ENCODE assay signal across 19 cellular contexts in genomic region chr3:190086191-190086590, GRCh38. TPM values are rescaled to one million over a fixed set of nuclear protein-coding genes. Genes with fewer than 3 reads are reported as not detected.
DNase-seq lines count a peak whose midpoint lies in the region; ATAC-seq and TF ChIP-seq lines count a peak whose summit lies in the region.
"Had no signal": no experiment of that assay in that cellular context is flagged by ENCODE, and none has a peak within 500 bp of the region (broad histone marks: within the 10 kb centered on the region; RNA-seq: fewer than 3 reads in every experiment).

No MANE protein-coding gene starts in this region.

- no peaks in the 10 kb centered on the region for H3K9me3 ChIP-seq in H9 (ENCODE audit: control insufficient read depth, low read depth, low read length)
- no peaks in the 10 kb centered on the region for H3K9me3 ChIP-seq in mesenchymal stem cell (ENCODE audit: control insufficient read depth, low read length)
- H3K9me3 ChIP-seq: BE2C, tibial artery had no signal

- H3K4me1 ChIP-seq in H9 (ENCODE audit: insufficient read depth, low read length), result peaks cover 3% of the 10 kb centered on the region; the same call in 1 of the 2 replicates
- H3K4me1 ChIP-seq in mesenchymal stem cell (ENCODE audit: control insufficient read depth, insufficient read depth, low read depth, low read length), result peaks cover 6% of the 10 kb centered on the region
- H3K4me1 ChIP-seq: BE2C, tibial artery had no signal

- H3K23me2 ChIP-seq in H9 (ENCODE audit: insufficient read length, low read depth, low read length, poor library complexity, severe bottlenecking), result no peaks in the 10 kb centered on the region

- H3K27ac Mint-ChIP-seq in H9, result peak overlapping the region in 2 of 3 experiments; percentile 10 to 38; a peak in 3 of 7 replicates
- H3K27ac Mint-ChIP-seq: activated CD8-positive, alpha-beta T cell treated with anti-CD3 and anti-CD28 coated beads for 36 hours; activated T-helper 17 cell treated with anti-CD3 and anti-CD28 coated beads, Interleukin-2, amount 50 U/mL, for 72 hours had no signal

- H3K18ac ChIP-seq in H9 (ENCODE audit: insufficient read length, low read depth, low read length), result no peak overlapping the region
- H3K18ac ChIP-seq in mesenchymal stem cell (ENCODE audit: low read depth in 1 of 2, low read length in 2 of 2), result peak overlapping the region in 1 of 2 experiments; percentile 38

- no peak overlapping the region for H3K4me3 Mint-ChIP-seq in H9
- H3K4me3 Mint-ChIP-seq: activated CD8-positive, alpha-beta T cell treated with anti-CD3 and anti-CD28 coated beads for 36 hours; activated T-helper 17 cell treated with anti-CD3 and anti-CD28 coated beads, Interleukin-2, amount 50 U/mL, for 72 hours had no signal

- peak; percentile 52 for DNase-seq in H9
- DNase-seq in mesenchymal stem cell, result no peak
- no peak for DNase-seq in activated CD4-positive, alpha-beta T cell treated with anti-CD3 and anti-CD28 coated beads, Interleukin-2, amount 50 U/mL, for 48 hours
- no peak for DNase-seq in T-helper 9 cell
- DNase-seq in stimulated activated CD4-positive, alpha-beta T cell treated with anti-CD3 and anti-CD28 coated beads, Interleukin-15, amount 100 ng/mL, for 24 hours, result no peak
- no peak for DNase-seq in LoVo (ENCODE audit: low spot score)
- DNase-seq: activated CD8-positive, alpha-beta T cell treated with anti-CD3 and anti-CD28 coated beads for 36 hours; anterior cingulate cortex; BE2C; DMS153; glutamatergic neuron; NCI-H1436; NCI-H446; tibial artery had no signal

- no peak overlapping the region for H3K27ac ChIP-seq in H9 (ENCODE audit: insufficient read length, low read depth, low read length)
- H3K27ac ChIP-seq in mesenchymal stem cell (ENCODE audit: low read length, poor library complexity, severe bottlenecking), result peak overlapping the region; percentile 38
- H3K27ac ChIP-seq: KMS-11, tibial artery had no signal

- H4K8ac ChIP-seq in H9 (replicated peaks; ENCODE audit: insufficient read length, low read depth, low read length), result no peak overlapping the region
- no peak overlapping the region for H4K8ac ChIP-seq in mesenchymal stem cell (ENCODE audit: low read length)

- H3K9ac ChIP-seq in H9 (ENCODE audit: extremely low read depth, insufficient read length, low read length) (no peak overlapping the region), mesenchymal stem cell (ENCODE audit: low read length) (no peak overlapping the region)
- H3K9ac ChIP-seq: KMS-11 had no signal

- H3K27me3 Mint-ChIP-seq in H9 (ENCODE audit: low read depth), result no peaks in the 10 kb centered on the region; the same call in 1 of the 2 replicates

- H4K91ac ChIP-seq in H9 (ENCODE audit: insufficient read length, low read depth, low read length), result no peak overlapping the region
- no peak overlapping the region for H4K91ac ChIP-seq in mesenchymal stem cell (ENCODE audit: low read length)

- H3K79me1 ChIP-seq in H9 (ENCODE audit: insufficient read depth, low read depth, low read length, poor library complexity, severe bottlenecking), result no peaks in the 10 kb centered on the region
- H3K79me1 ChIP-seq in mesenchymal stem cell (replicated peaks; ENCODE audit: low read length, poor library complexity, severe bottlenecking), result peaks cover 3% of the 10 kb centered on the region

- ATAC-seq in GM18868 (IDR thresholded peaks at IDR 0.05; ENCODE audit: unreplicated experiment) (peak; percentile 62), HG03565 (IDR thresholded peaks at IDR 0.05; ENCODE audit: unreplicated experiment) (peak; percentile 54)
- ATAC-seq: activated CD8-positive, alpha-beta T cell treated with anti-CD3 and anti-CD28 coated beads for 36 hours; activated T-helper 17 cell treated with anti-CD3 and anti-CD28 coated beads, Interleukin-2, amount 50 U/mL, for 72 hours had no signal

- H2BK120ac ChIP-seq in H9 (ENCODE audit: low read depth, low read length, poor library complexity, severe bottlenecking), result no peak overlapping the region
- no peak overlapping the region for H2BK120ac ChIP-seq in mesenchymal stem cell (ENCODE audit: low read depth, low read length)

- WGBS in H9 (ENCODE audit: extremely low coverage, insufficient read length, low lambda C conversion rate), result no CpG with 5 or more reads among the region's 2 CpGs
- WGBS in mesenchymal stem cell, result 27% methylated on average over 1 of the region's 2 CpGs

- H2AFZ ChIP-seq in H9 (ENCODE audit: low read length), result no peak overlapping the region
- no peak overlapping the region for H2AFZ ChIP-seq in mesenchymal stem cell (ENCODE audit: low read depth, low read length)

- no peak overlapping the region for H2BK20ac ChIP-seq in H9 (ENCODE audit: low read depth, low read length, poor library complexity, severe bottlenecking)

- no peak overlapping the region for H3K56ac ChIP-seq in H9 (ENCODE audit: insufficient read length, low read depth, low read length)

- H3T11ph ChIP-seq in H9 (ENCODE audit: low read length), result no peak overlapping the region

- H3K79me2 ChIP-seq in H9 (ENCODE audit: insufficient read depth, low read length), result no peaks in the 10 kb centered on the region

- H4K5ac ChIP-seq in H9 (ENCODE audit: insufficient read length, low read depth, low read length), result no peak overlapping the region

- H3K9me3 Mint-ChIP-seq in H9, result peaks cover 0 to 3% of the 10 kb centered on the region in 2 experiments; a peak in 1 of 5 replicates
- H3K9me3 Mint-ChIP-seq: activated CD8-positive, alpha-beta T cell treated with anti-CD3 and anti-CD28 coated beads for 36 hours; activated T-helper 17 cell treated with anti-CD3 and anti-CD28 coated beads, Interleukin-2, amount 50 U/mL, for 72 hours had no signal

- H2BK15ac ChIP-seq in H9 (ENCODE audit: low read depth, low read length), result no peak overlapping the region
- H2BK15ac ChIP-seq in mesenchymal stem cell (ENCODE audit: low read depth, poor library complexity, severe bottlenecking), result no peak overlapping the region

- no peak overlapping the region for H3K4me3 ChIP-seq in mesenchymal stem cell (ENCODE audit: insufficient read depth in 1 of 2, low read depth in 1 of 2, low read length in 2 of 2)
- H3K4me3 ChIP-seq: tibial artery had no signal

- H2AK5ac ChIP-seq in H9 (ENCODE audit: insufficient read length, low read length) (no peak overlapping the region), mesenchymal stem cell (ENCODE audit: low read length, severe bottlenecking) (peak overlapping the region; percentile 73)

- no peak overlapping the region for H2BK5ac ChIP-seq in H9 (ENCODE audit: insufficient read length, low read length)
- H2BK5ac ChIP-seq in mesenchymal stem cell (ENCODE audit: low read depth, low read length, poor library complexity, severe bottlenecking), result no peak overlapping the region

- H3K36me3 ChIP-seq in mesenchymal stem cell (ENCODE audit: control insufficient read depth in 1 of 2, insufficient read depth in 2 of 2, low read depth in 1 of 2, low read length in 2 of 2), result no peaks in the 10 kb centered on the region
- H3K36me3 ChIP-seq: BE2C, tibial artery had no signal

- H3K27me3 ChIP-seq in H9 (ENCODE audit: insufficient read depth, low read length) (no peaks in the 10 kb centered on the region), mesenchymal stem cell (ENCODE audit: control insufficient read depth in 1 of 2, insufficient read depth in 1 of 2, low read length in 2 of 2) (no peaks in the 10 kb centered on the region)
- H3K27me3 ChIP-seq: BE2C, tibial artery had no signal

- no peaks in the 10 kb centered on the region for H4K20me1 ChIP-seq in H9 (ENCODE audit: control insufficient read depth, insufficient read depth, insufficient read length)

- no peak for TF ChIP-seq CTCF in H9 (conservative IDR thresholded peaks at IDR 0.05)

- H3K4ac ChIP-seq in H9 (ENCODE audit: low read depth, low read length) (no peak overlapping the region), mesenchymal stem cell (ENCODE audit: low read depth in 1 of 2, low read length in 2 of 2) (no peak overlapping the region)

- peaks cover 31 to 40% of the 10 kb centered on the region in 2 experiments for H3K4me1 Mint-ChIP-seq in H9
- H3K4me1 Mint-ChIP-seq: activated T-helper 17 cell treated with anti-CD3 and anti-CD28 coated beads, Interleukin-2, amount 50 U/mL, for 72 hours had no signal

- no peak overlapping the region for H3K23ac ChIP-seq in H9 (ENCODE audit: insufficient read length, low read depth, low read length)
- H3K23ac ChIP-seq in mesenchymal stem cell (ENCODE audit: low read length in 2 of 2), result no peak overlapping the region

- H3K4me2 ChIP-seq in H9 (ENCODE audit: insufficient read depth, insufficient read length, low read length) (no peak overlapping the region), mesenchymal stem cell (ENCODE audit: low read length, poor library complexity, severe bottlenecking) (no peak overlapping the region)
- H3K4me2 ChIP-seq: KMS-11 had no signal

- H3K14ac ChIP-seq in H9 (ENCODE audit: insufficient read depth, low read length), result no peak overlapping the region
- H3K14ac ChIP-seq in mesenchymal stem cell (ENCODE audit: low read length in 2 of 2), result no peak overlapping the region

- H3K36me3 Mint-ChIP-seq in H9 (ENCODE audit: insufficient read depth in 1 of 3, low read depth in 3 of 3), result peaks cover 0 to 6% (median 5%) of the 10 kb centered on the region in 3 experiments; a peak in 2 of 7 replicates

- H2BK12ac ChIP-seq in H9 (ENCODE audit: insufficient read length, low read depth, low read length) (no peak overlapping the region), mesenchymal stem cell (ENCODE audit: low read length in 2 of 2) (no peak overlapping the region)

RNA-seq across cellular contexts. Expression of gene P3H2, which starts 34.5 kb away (rescaled TPM):
- total RNA-seq in H9 (2021), result 41.1 and 41.5 TPM in 2 replicates
- 43.0 TPM for polyA plus RNA-seq in mesenchymal stem cell (2013, experiment 1 of 2)
- 45.7 TPM for polyA plus RNA-seq in mesenchymal stem cell (2013, experiment 2 of 2)
- total RNA-seq: activated CD8-positive, alpha-beta T cell treated with anti-CD3 and anti-CD28 coated beads for 36 hours; activated T-helper 17 cell treated with anti-CD3 and anti-CD28 coated beads, Interleukin-2, amount 50 U/mL, for 72 hours; OCI-LY7 had no signal
